2 cellular contexts compared by ENCODE assay signal in the genomic region with DNA sequence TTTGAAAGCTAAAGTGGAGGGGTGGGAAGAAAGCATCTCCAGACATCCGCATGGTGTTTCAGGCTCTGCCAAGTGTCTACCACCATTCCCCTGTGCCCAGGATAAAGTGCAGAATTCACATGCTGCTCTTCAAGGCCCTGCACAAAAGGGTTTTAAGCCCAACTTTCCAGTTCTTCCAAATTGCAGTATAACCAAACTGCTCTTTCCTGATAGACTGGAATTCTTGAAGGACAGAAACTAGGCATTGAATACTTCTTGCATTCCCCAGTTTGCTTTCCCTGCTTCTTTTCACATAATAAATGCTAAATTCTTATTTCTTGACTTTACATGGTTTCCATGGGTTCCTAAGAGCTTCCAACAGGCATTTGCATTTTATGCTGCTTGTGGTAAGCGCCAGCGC.
TF ChIP-seq lines count a peak whose summit lies in the region.

No MANE protein-coding gene starts in this region.

TF ChIP-seq in GM12891, 5 proteins besides CTCF, POLR2A, EP300 and RAD21:
- no peak for TF ChIP-seq SPI1 (IDR thresholded peaks at IDR 0.05; ENCODE audit: low read depth, low read length)
- TF ChIP-seq POLR2AphosphoS5 (IDR thresholded peaks at IDR 0.05; ENCODE audit: low read depth, low read length) = 0 out of 2 replicates have a peak, but pooled peaks have one; percentile 63

TF ChIP-seq in GM12878, 131 proteins besides CTCF, POLR2A, EP300 and RAD21:
- TF ChIP-seq KLF5 (IDR thresholded peaks at IDR 0.05; ENCODE audit: partially characterized antibody) (no peak), PML (IDR thresholded peaks at IDR 0.05; ENCODE audit: low read length) (peak; percentile 34; the same call in 1 of the 2 replicates)
TF ChIP-seq in GM12878: peak in this region for 1.
